In genomic region chr9:80158150-80158549, GRCh38 we compare ENCODE assay signal across 20 cellular contexts.
A peak's percentile ranks its signal among the peaks of the same experiment; 100 is the strongest.
DNase-seq lines count a peak whose midpoint lies in the region; ATAC-seq, FAIRE-seq and TF ChIP-seq lines count a peak whose summit lies in the region.
"Had no signal": no experiment of that assay in that cellular context is flagged by ENCODE, and none has a peak within 500 bp of the region (broad histone marks: within the 10 kb centered on the region; RNA-seq: fewer than 3 reads in every experiment).

No MANE protein-coding gene starts in this region.

- H3K36me3 ChIP-seq in kidney (ENCODE audit: control insufficient read depth in 1 of 2, insufficient read depth in 2 of 2, low read length in 2 of 2) (no peaks in the 10 kb centered on the region), suprapubic skin (no peaks in the 10 kb centered on the region)
- H3K36me3 ChIP-seq: cardiac muscle cell, MG63, Peyer's patch, uterus had no signal

- no peak for TF ChIP-seq POLR2A in suprapubic skin (IDR thresholded peaks at IDR 0.05)

- H3K9ac ChIP-seq in kidney (ENCODE audit: low read length in 2 of 2) = no peak overlapping the region

- no peak overlapping the region for H3K27ac ChIP-seq in kidney (ENCODE audit: low read depth in 2 of 2, low read length in 2 of 2)
- H3K27ac ChIP-seq in suprapubic skin = no peak overlapping the region
- H3K27ac ChIP-seq: cardiac muscle cell, Peyer's patch, uterus had no signal

- H3K4me1 ChIP-seq in kidney (ENCODE audit: control insufficient read depth in 1 of 2, insufficient read depth in 1 of 2, low read depth in 1 of 2, low read length in 2 of 2) (peaks cover 3 to 12% of the 10 kb centered on the region in 2 donors), suprapubic skin (peaks cover 5% of the 10 kb centered on the region)
- H3K4me1 ChIP-seq: Peyer's patch had no signal

- H3K9me3 ChIP-seq in kidney (ENCODE audit: control insufficient read depth in 1 of 2, low read length in 2 of 2) (no peaks in the 10 kb centered on the region), suprapubic skin (no peaks in the 10 kb centered on the region)
- H3K9me3 ChIP-seq: MG63, Peyer's patch, uterus had no signal

- WGBS in suprapubic skin = 41% methylated on average over 5 of the region's 5 CpGs

- no peak for FAIRE-seq in kidney (lab: Jason Lieb, UNC)
- FAIRE-seq: H1 had no signal

- ATAC-seq in HG02970 (IDR thresholded peaks at IDR 0.05; ENCODE audit: low FRiP score, unreplicated experiment) = no peak
- no peak for ATAC-seq in activated CD8-positive, alpha-beta T cell treated with anti-CD3 and anti-CD28 coated beads, Interleukin-2, amount 10 ng/mL, durations not matched to agents 7 days and 5 days
- ATAC-seq: activated T-cell treated with anti-CD3 and anti-CD28 coated beads, Interleukin-2, amount 50 U/mL, for 72 hours; left colon had no signal

- H3K27me3 ChIP-seq in suprapubic skin = no peaks in the 10 kb centered on the region
- H3K27me3 ChIP-seq: cardiac muscle cell, MG63, Peyer's patch, uterus had no signal

- TF ChIP-seq EP300 in suprapubic skin (IDR thresholded peaks at IDR 0.05) = no peak

- TF ChIP-seq CTCF in kidney (IDR thresholded peaks at IDR 0.05; ENCODE audit: borderline replicate concordance, extremely low read depth, insufficient read depth) (no peak), suprapubic skin (IDR thresholded peaks at IDR 0.05) (no peak)

- H3K27ac Mint-ChIP-seq in activated CD8-positive, alpha-beta T cell treated with anti-CD3 and anti-CD28 coated beads, Interleukin-2, amount 10 ng/mL, durations not matched to agents 7 days and 5 days = no peak overlapping the region
- H3K27ac Mint-ChIP-seq: activated CD4-positive, alpha-beta memory T cell treated with anti-CD3 and anti-CD28 coated beads for 36 hours; activated naive CD8-positive, alpha-beta T cell treated with anti-CD3 and anti-CD28 coated beads for 36 hours; activated T-cell treated with anti-CD3 and anti-CD28 coated beads, Interleukin-2, amount 50 U/mL, for 72 hours had no signal

- POLR2A ChIA-PET in activated CD8-positive, alpha-beta T cell treated with anti-CD3 and anti-CD28 coated beads, Interleukin-2, amount 10 ng/mL, durations not matched to agents 7 days and 5 days (lab: Charles Lee) = no interaction called here

- CTCF ChIA-PET in activated CD8-positive, alpha-beta T cell treated with anti-CD3 and anti-CD28 coated beads, Interleukin-2, amount 10 ng/mL, durations not matched to agents 7 days and 5 days (lab: Charles Lee) = no interaction called here

- intact Hi-C loops in kidney (cut with DNase I) = no loop called here

- H3K36me3 Mint-ChIP-seq in activated CD8-positive, alpha-beta T cell treated with anti-CD3 and anti-CD28 coated beads, Interleukin-2, amount 10 ng/mL, durations not matched to agents 7 days and 5 days (ENCODE audit: low read depth) = no peaks in the 10 kb centered on the region
- H3K36me3 Mint-ChIP-seq: activated CD4-positive, alpha-beta memory T cell treated with anti-CD3 and anti-CD28 coated beads for 36 hours; activated naive CD8-positive, alpha-beta T cell treated with anti-CD3 and anti-CD28 coated beads for 36 hours had no signal

- H3K4me3 Mint-ChIP-seq in activated CD8-positive, alpha-beta T cell treated with anti-CD3 and anti-CD28 coated beads, Interleukin-2, amount 10 ng/mL, durations not matched to agents 7 days and 5 days = no peak overlapping the region
- H3K4me3 Mint-ChIP-seq: activated CD4-positive, alpha-beta memory T cell treated with anti-CD3 and anti-CD28 coated beads for 36 hours; activated naive CD8-positive, alpha-beta T cell treated with anti-CD3 and anti-CD28 coated beads for 36 hours; activated T-cell treated with anti-CD3 and anti-CD28 coated beads, Interleukin-2, amount 50 U/mL, for 72 hours had no signal

- H3K4me1 Mint-ChIP-seq in activated CD8-positive, alpha-beta T cell treated with anti-CD3 and anti-CD28 coated beads, Interleukin-2, amount 10 ng/mL, durations not matched to agents 7 days and 5 days (ENCODE audit: low read depth) = no peaks in the 10 kb centered on the region
- H3K4me1 Mint-ChIP-seq: activated naive CD8-positive, alpha-beta T cell treated with anti-CD3 and anti-CD28 coated beads for 36 hours had no signal

- H3K4me3 ChIP-seq in kidney (ENCODE audit: low read length in 2 of 2) (peak overlapping the region; percentile 21 to 27), suprapubic skin (peak overlapping the region; percentile 1)
- H3K4me3 ChIP-seq: cardiac muscle cell, MG63, Peyer's patch, uterus had no signal

- no peaks in the 10 kb centered on the region for H3K9me3 Mint-ChIP-seq in activated CD8-positive, alpha-beta T cell treated with anti-CD3 and anti-CD28 coated beads, Interleukin-2, amount 10 ng/mL, durations not matched to agents 7 days and 5 days (ENCODE audit: insufficient read depth)
- H3K9me3 Mint-ChIP-seq: activated CD4-positive, alpha-beta memory T cell treated with anti-CD3 and anti-CD28 coated beads for 36 hours; activated T-cell treated with anti-CD3 and anti-CD28 coated beads, Interleukin-2, amount 50 U/mL, for 72 hours had no signal

- DNase-seq in NCI-H748 (lab: John Stamatoyannopoulos, UW; ENCODE audit: unreplicated experiment) (peak; percentile 35), NCI-H748 treated with DMSO at 0.1 percent for 48 hours (lab: John Stamatoyannopoulos, UW) (no peak), NCI-H69 (lab: John Stamatoyannopoulos, UW) (peak; percentile 41), kidney (no peak), suprapubic skin (ENCODE audit: low spot score in 2 of 2) (no peak), pons (ENCODE audit: low spot score) (no peak)
- DNase-seq in activated CD8-positive, alpha-beta T cell treated with anti-CD3 and anti-CD28 coated beads, Interleukin-2, amount 10 ng/mL, durations not matched to agents 7 days and 5 days = no peak
- DNase-seq: activated CD4-positive, alpha-beta memory T cell treated with anti-CD3 and anti-CD28 coated beads for 36 hours; activated naive CD8-positive, alpha-beta T cell treated with anti-CD3 and anti-CD28 coated beads for 36 hours; activated T-cell treated with anti-CD3 and anti-CD28 coated beads, Interleukin-2, amount 50 U/mL, for 72 hours; effector memory CD4-positive, alpha-beta T cell; left colon; MG63; NCI-H2029; NCI-H774; Peyer's patch; uterus had no signal

- no peaks in the 10 kb centered on the region for H3K27me3 Mint-ChIP-seq in activated CD8-positive, alpha-beta T cell treated with anti-CD3 and anti-CD28 coated beads, Interleukin-2, amount 10 ng/mL, durations not matched to agents 7 days and 5 days (ENCODE audit: low read depth)

Comparison
In these comparisons a context has a peak if more than half of its experiments do, and no peak if none do; other contexts are left out.
1. DNase-seq: peak in NCI-H748 (single experiment) and NCI-H69 (single experiment); none in NCI-H748 treated with DMSO at 0.1 percent for 48 hours (single experiment), kidney (single experiment), suprapubic skin (0 of 2), pons (single experiment) and activated CD8-positive, alpha-beta T cell treated with anti-CD3 and anti-CD28 coated beads, Interleukin-2, amount 10 ng/mL, durations not matched to agents 7 days and 5 days (single experiment).